11 cellular contexts compared by ENCODE assay signal in the genomic region with DNA sequence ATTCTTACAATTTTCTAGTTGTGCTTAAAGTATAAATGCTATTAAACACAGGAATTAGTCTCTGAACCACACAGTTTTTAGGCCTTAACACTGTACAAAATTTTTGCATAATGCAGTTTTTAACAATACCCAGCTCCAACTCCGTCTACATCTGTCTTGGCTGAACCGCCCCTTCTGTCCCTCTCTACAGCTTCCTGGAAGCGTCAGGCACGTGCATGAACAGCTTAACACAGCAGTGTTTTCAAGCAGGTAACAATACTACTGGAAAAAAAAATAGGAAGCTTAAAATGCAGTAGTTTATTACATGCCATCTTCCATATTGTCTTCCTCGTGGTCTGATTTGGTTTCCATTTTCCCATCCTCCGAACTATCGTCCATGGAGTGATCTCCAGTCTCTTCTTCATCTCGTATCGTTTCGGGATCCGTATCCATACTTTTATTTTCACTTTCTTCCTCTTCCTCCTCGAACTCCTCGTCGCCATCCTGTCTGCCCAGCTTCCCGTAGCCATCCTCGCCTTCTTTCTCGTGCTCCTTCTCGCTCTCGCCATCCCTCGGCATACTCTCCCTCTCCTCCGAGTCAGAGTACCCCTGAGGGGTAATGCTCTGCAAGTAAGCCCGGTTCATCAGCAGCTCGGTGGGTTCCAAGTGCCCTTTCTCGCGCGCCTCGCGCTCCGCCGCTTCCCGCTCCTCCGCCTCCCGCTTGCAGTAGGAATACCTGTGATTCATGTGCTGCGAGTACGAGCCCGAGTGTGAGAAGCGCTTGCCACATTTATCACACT.
A peak's percentile ranks its signal among the peaks of the same experiment; 100 is the strongest.
DNase-seq lines count a peak whose midpoint lies in the region; ATAC-seq, FAIRE-seq and TF ChIP-seq lines count a peak whose summit lies in the region.
"Had no signal": no experiment of that assay in that cellular context is flagged by ENCODE, and none has a peak within 500 bp of the region (broad histone marks: within the 10 kb centered on the region; RNA-seq: fewer than 3 reads in every experiment).

No MANE protein-coding gene starts in this region.

- peak; percentile 69 for ATAC-seq in HepG2
- ATAC-seq: stimulated activated naive B cell treated with anti-CD40 and anti-IgM and Interleukin-4, amounts not matched to agents 10 μg/mL and 1 μg/mL and 100 μg/mL, for 72 hours had no signal

- no peak for FAIRE-seq in HepG2 (lab: Jason Lieb, UNC)

- POLR2A ChIA-PET in HepG2 (lab: Yijun Ruan, JAX): no interaction called here

- TF ChIP-seq EP300 in HepG2 (IDR thresholded peaks at IDR 0.05; ENCODE audit: low read depth in 2 of 2, low read length in 2 of 2) (no peak), HepG2 (CRISPR knock-in tag; IDR thresholded peaks at IDR 0.05; ENCODE audit: borderline replicate concordance) (no peak)

- H3K4me1 Mint-ChIP-seq in immature natural killer cell: peaks cover 7 to 28% of the 10 kb centered on the region in 2 donors
- H3K4me1 Mint-ChIP-seq: stimulated activated naive B cell treated with anti-CD40 and anti-IgM and Interleukin-4, amounts not matched to agents 10 μg/mL and 1 μg/mL and 100 μg/mL, for 72 hours had no signal

- in situ Hi-C loops in HepG2 (cut with HindIII; ENCODE audit: extremely low pct_ligation_motif_present, low pct_unique_long_range_greater_than_20kb): no loop called here

- no peak for TF ChIP-seq CTCF in epithelial cell of proximal tubule (conservative IDR thresholded peaks at IDR 0.05; ENCODE audit: low read depth, low read length)
- TF ChIP-seq CTCF in HepG2 (CRISPR knock-in tag; IDR thresholded peaks at IDR 0.05): no peak

- no peaks in the 10 kb centered on the region for H3K9me3 ChIP-seq in HepG2 (ENCODE audit: low read length)

- H3K4me3 Mint-ChIP-seq in immature natural killer cell: no peak overlapping the region
- H3K4me3 Mint-ChIP-seq: stimulated activated naive B cell treated with anti-CD40 and anti-IgM and Interleukin-4, amounts not matched to agents 10 μg/mL and 1 μg/mL and 100 μg/mL, for 72 hours had no signal

- no TSS peak for BruUV-seq in HepG2 (replicated peaks; lab: Mats Ljungman, UMichigan)

- no peak overlapping the region for H2AFZ ChIP-seq in HepG2 (ENCODE audit: low read length)

- peak overlapping the region; percentile 60 for H3K4me2 ChIP-seq in HepG2 (ENCODE audit: low read depth, low read length)

- WGBS in HepG2 (ENCODE audit: low lambda C conversion rate): 28% methylated on average over 37 of the region's 37 CpGs
- 80% methylated on average over 37 of the region's 37 CpGs for WGBS in urinary bladder

- H3K79me2 ChIP-seq in HepG2 (ENCODE audit: insufficient read depth, low read length): no peaks in the 10 kb centered on the region

- H3K36me3 ChIP-seq in HepG2 (replicated peaks in 1 of 2; ENCODE audit: control insufficient read depth in 1 of 2, insufficient read depth in 2 of 2, low read length in 2 of 2): no peaks in the 10 kb centered on the region
- H3K36me3 ChIP-seq in urinary bladder (ENCODE audit: insufficient read depth): no peaks in the 10 kb centered on the region

- no peak overlapping the region for H3K27ac ChIP-seq in HepG2 (ENCODE audit: extremely low read length, insufficient read depth, low read length)
- no peak overlapping the region for H3K27ac ChIP-seq in urinary bladder (ENCODE audit: low read depth)

- no peaks in the 10 kb centered on the region for H4K20me1 ChIP-seq in HepG2 (ENCODE audit: insufficient read depth, low read length)

- H3K27me3 ChIP-seq in HepG2 (ENCODE audit: control insufficient read depth in 1 of 2, insufficient read depth in 2 of 2, low read length in 2 of 2): peaks cover 3 to 20% of the 10 kb centered on the region in 2 experiments; a peak in 3 of 5 replicates

- H3K4me1 ChIP-seq in HepG2 (ENCODE audit: insufficient read depth, low read length) (peaks cover 9% of the 10 kb centered on the region), urinary bladder (ENCODE audit: insufficient read depth) (no peaks in the 10 kb centered on the region)

- no peak overlapping the region for H3K9ac ChIP-seq in HepG2 (ENCODE audit: insufficient read depth, low read depth, low read length)

- TF ChIP-seq POLR2A in HepG2 (IDR thresholded peaks at IDR 0.05; ENCODE audit: insufficient read depth in 1 of 2, low read depth in 2 of 2, low read length in 2 of 2): no peak

- intact Hi-C loops in HepG2 (cut with micrococcal nuclease; ENCODE audit: unreplicated experiment): no loop called here

- TF ChIP-seq RAD21 in HepG2 (CRISPR knock-in tag; IDR thresholded peaks at IDR 0.05): no peak

- peaks cover 7 to 19% (median 17%) of the 10 kb centered on the region in 3 donors for H3K36me3 Mint-ChIP-seq in immature natural killer cell

- H3K4me3 ChIP-seq in epithelial cell of proximal tubule (ENCODE audit: low read depth, low read length) (peak overlapping the region; percentile 28), HepG2 (replicated peaks in 1 of 3; ENCODE audit: insufficient read depth in 1 of 3, low read depth in 2 of 3, low read length in 3 of 3) (peak overlapping the region in 1 of 3 experiments; percentile 43; a peak in 1 of 6 replicates), urinary bladder (ENCODE audit: low read depth, low read length) (peak overlapping the region; percentile 7)

- H3K27me3 Mint-ChIP-seq in immature natural killer cell (ENCODE audit: low read depth in 3 of 3): peaks cover 2 to 11% (median 10%) of the 10 kb centered on the region in 3 donors
- H3K27me3 Mint-ChIP-seq: stimulated activated naive B cell treated with anti-CD40 and anti-IgM and Interleukin-4, amounts not matched to agents 10 μg/mL and 1 μg/mL and 100 μg/mL, for 72 hours had no signal

- CTCF ChIA-PET in HepG2 (lab: Yijun Ruan, JAX; ENCODE audit: low intra/inter-chr PET ratio, low total read pairs): no interaction called here

- DNase-seq in NCI-H510A treated with DMSO at 0.1 percent for 48 hours (lab: John Stamatoyannopoulos, UW): peak; percentile 58
- DNase-seq in NCI-H510A (lab: John Stamatoyannopoulos, UW): no peak
- no peak for DNase-seq in epithelial cell of proximal tubule (ENCODE audit: low read depth)
- no peak for DNase-seq in HepG2 (ENCODE audit: low spot score)
- no peak for DNase-seq in ecto neural progenitor cell (ENCODE audit: low spot score)
- DNase-seq in NK-92 treated with Interleukin-12 subunit alpha and Interleukin-12 subunit beta, amount 100 ng/mL, for 24 hours (lab: John Stamatoyannopoulos, UW): no peak
- no peak for DNase-seq in immature natural killer cell
- DNase-seq: 8988T; stimulated activated CD4-positive, alpha-beta T cell treated with anti-CD3 and anti-CD28 coated beads, Interleukin-15, amount 100 ng/mL, for 24 hours; stimulated activated naive B cell treated with anti-CD40 and anti-IgM and Interleukin-4, amounts not matched to agents 10 μg/mL and 1 μg/mL and 100 μg/mL, for 72 hours had no signal

- H3K9me3 Mint-ChIP-seq in immature natural killer cell: no peaks in the 10 kb centered on the region
- H3K9me3 Mint-ChIP-seq: stimulated activated naive B cell treated with anti-CD40 and anti-IgM and Interleukin-4, amounts not matched to agents 10 μg/mL and 1 μg/mL and 100 μg/mL, for 72 hours had no signal

- no peak overlapping the region for H3K27ac Mint-ChIP-seq in immature natural killer cell
- H3K27ac Mint-ChIP-seq: stimulated activated naive B cell treated with anti-CD40 and anti-IgM and Interleukin-4, amounts not matched to agents 10 μg/mL and 1 μg/mL and 100 μg/mL, for 72 hours had no signal

TF ChIP-seq in HepG2, 621 proteins besides CTCF, POLR2A, EP300 and RAD21 (continues in another document):
- TF ChIP-seq ZNF598 (CRISPR knock-in tag; IDR thresholded peaks at IDR 0.05; ENCODE audit: borderline replicate concordance) (no peak), FOXK2 (IDR thresholded peaks at IDR 0.05) (0 out of 2 replicates have a peak, but pooled peaks have one; percentile 30), EED (CRISPR knock-in tag; IDR thresholded peaks at IDR 0.05) (no peak), FOXJ3 (CRISPR knock-in tag; IDR thresholded peaks at IDR 0.05; ENCODE audit: borderline replicate concordance) (no peak), FOXM1 (CRISPR knock-in tag; IDR thresholded peaks at IDR 0.05) (no peak), ZNF883 (CRISPR knock-in tag; IDR thresholded peaks at IDR 0.05; ENCODE audit: not compliant biosample characterization) (peak; percentile 38)
- TF ChIP-seq, protein P1, sequence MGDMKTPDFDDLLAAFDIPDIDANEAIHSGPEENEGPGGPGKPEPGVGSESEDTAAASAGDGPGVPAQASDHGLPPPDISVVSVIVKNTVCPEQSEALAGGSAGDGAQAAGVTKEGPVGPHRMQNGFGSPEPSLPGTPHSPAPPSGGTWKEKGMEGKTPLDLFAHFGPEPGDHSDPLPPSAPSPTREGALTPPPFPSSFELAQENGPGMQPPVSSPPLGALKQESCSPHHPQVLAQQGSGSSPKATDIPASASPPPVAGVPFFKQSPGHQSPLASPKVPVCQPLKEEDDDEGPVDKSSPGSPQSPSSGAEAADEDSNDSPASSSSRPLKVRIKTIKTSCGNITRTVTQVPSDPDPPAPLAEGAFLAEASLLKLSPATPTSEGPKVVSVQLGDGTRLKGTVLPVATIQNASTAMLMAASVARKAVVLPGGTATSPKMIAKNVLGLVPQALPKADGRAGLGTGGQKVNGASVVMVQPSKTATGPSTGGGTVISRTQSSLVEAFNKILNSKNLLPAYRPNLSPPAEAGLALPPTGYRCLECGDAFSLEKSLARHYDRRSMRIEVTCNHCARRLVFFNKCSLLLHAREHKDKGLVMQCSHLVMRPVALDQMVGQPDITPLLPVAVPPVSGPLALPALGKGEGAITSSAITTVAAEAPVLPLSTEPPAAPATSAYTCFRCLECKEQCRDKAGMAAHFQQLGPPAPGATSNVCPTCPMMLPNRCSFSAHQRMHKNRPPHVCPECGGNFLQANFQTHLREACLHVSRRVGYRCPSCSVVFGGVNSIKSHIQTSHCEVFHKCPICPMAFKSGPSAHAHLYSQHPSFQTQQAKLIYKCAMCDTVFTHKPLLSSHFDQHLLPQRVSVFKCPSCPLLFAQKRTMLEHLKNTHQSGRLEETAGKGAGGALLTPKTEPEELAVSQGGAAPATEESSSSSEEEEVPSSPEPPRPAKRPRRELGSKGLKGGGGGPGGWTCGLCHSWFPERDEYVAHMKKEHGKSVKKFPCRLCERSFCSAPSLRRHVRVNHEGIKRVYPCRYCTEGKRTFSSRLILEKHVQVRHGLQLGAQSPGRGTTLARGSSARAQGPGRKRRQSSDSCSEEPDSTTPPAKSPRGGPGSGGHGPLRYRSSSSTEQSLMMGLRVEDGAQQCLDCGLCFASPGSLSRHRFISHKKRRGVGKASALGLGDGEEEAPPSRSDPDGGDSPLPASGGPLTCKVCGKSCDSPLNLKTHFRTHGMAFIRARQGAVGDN (CRISPR knock-in tag; IDR thresholded peaks at IDR 0.05): peak; percentile 36
- TF ChIP-seq, protein P2, sequence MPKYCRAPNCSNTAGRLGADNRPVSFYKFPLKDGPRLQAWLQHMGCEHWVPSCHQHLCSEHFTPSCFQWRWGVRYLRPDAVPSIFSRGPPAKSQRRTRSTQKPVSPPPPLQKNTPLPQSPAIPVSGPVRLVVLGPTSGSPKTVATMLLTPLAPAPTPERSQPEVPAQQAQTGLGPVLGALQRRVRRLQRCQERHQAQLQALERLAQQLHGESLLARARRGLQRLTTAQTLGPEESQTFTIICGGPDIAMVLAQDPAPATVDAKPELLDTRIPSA (CRISPR knock-in tag; IDR thresholded peaks at IDR 0.05; ENCODE audit: borderline replicate concordance): no peak
